12 cellular contexts compared by ENCODE assay signal in genomic region chr5:132094393-132095076, GRCh38. TPM values are rescaled to one million over a fixed set of nuclear protein-coding genes. Genes with fewer than 3 reads are reported as not detected.
DNase-seq lines count a peak whose midpoint lies in the region; ATAC-seq and TF ChIP-seq lines count a peak whose summit lies in the region.
"Had no signal": no experiment of that assay in that cellular context is flagged by ENCODE, and none has a peak within 500 bp of the region (broad histone marks: within the 10 kb centered on the region; RNA-seq: fewer than 3 reads in every experiment).

No MANE protein-coding gene starts in this region.

- no peak overlapping the region for H3K4me3 Mint-ChIP-seq in activated CD4-positive, alpha-beta T cell treated with anti-CD3 and anti-CD28 coated beads for 36 hours
- H3K4me3 Mint-ChIP-seq in activated CD4-positive, alpha-beta T cell treated with anti-CD3 and anti-CD28 coated beads, Interleukin-2, amount 10 ng/mL, durations not matched to agents 7 days and 5 days, result no peak overlapping the region
- no peak overlapping the region for H3K4me3 Mint-ChIP-seq in stimulated activated effector memory CD8-positive, alpha-beta T cell treated with anti-CD3 and anti-CD28 coated beads, Interleukin-12 subunit alpha, Interleukin-12 subunit beta, amount 100 ng/mL, for 72 hours
- H3K4me3 Mint-ChIP-seq: CD4-positive, alpha-beta T cell had no signal

- POLR2A ChIA-PET in activated CD4-positive, alpha-beta T cell treated with anti-CD3 and anti-CD28 coated beads for 36 hours (lab: Charles Lee), result interaction anchor here (1.0 to 1.4 kb wide), 2 partner anchors 11 to 199 kb away, joined by 3 to 5 read pairs; no protein-coding TSS in a partner anchor
- POLR2A ChIA-PET in activated CD4-positive, alpha-beta T cell treated with anti-CD3 and anti-CD28 coated beads, Interleukin-2, amount 10 ng/mL, durations not matched to agents 7 days and 5 days (lab: Charles Lee), result no interaction called here

- TF ChIP-seq CTCF in fibroblast of mammary gland (conservative IDR thresholded peaks at IDR 0.05; ENCODE audit: control insufficient read depth, insufficient read depth, low read depth, low read length), result no peak

- DNase-seq in activated CD4-positive, alpha-beta T cell treated with anti-CD3 and anti-CD28 coated beads for 36 hours, result no peak
- DNase-seq in activated CD4-positive, alpha-beta T cell treated with anti-CD3 and anti-CD28 coated beads, Interleukin-2, amount 10 ng/mL, durations not matched to agents 7 days and 5 days, result no peak
- DNase-seq in fibroblast of mammary gland (ENCODE audit: low read depth), result peak; percentile 97
- DNase-seq in stimulated activated effector memory CD8-positive, alpha-beta T cell treated with anti-CD3 and anti-CD28 coated beads, Interleukin-12 subunit alpha, Interleukin-12 subunit beta, amount 100 ng/mL, for 72 hours (ENCODE audit: low spot score in 2 of 2), result no peak
- no peak for DNase-seq in NCI-H1048 (lab: John Stamatoyannopoulos, UW)
- no peak for DNase-seq in putamen (ENCODE audit: low spot score)
- DNase-seq: CD4-positive, alpha-beta T cell; NCI-H526; occipital lobe had no signal

- no peak overlapping the region for H3K4me3 ChIP-seq in fibroblast of mammary gland (ENCODE audit: control insufficient read depth, low read depth, low read length)

- peaks cover 3% of the 10 kb centered on the region for H3K9me3 Mint-ChIP-seq in activated CD4-positive, alpha-beta T cell treated with anti-CD3 and anti-CD28 coated beads for 36 hours (ENCODE audit: low read depth)
- H3K9me3 Mint-ChIP-seq in activated CD4-positive, alpha-beta T cell treated with anti-CD3 and anti-CD28 coated beads, Interleukin-2, amount 10 ng/mL, durations not matched to agents 7 days and 5 days, result peaks cover 6% of the 10 kb centered on the region
- no peaks in the 10 kb centered on the region for H3K9me3 Mint-ChIP-seq in stimulated activated effector memory CD8-positive, alpha-beta T cell treated with anti-CD3 and anti-CD28 coated beads, Interleukin-12 subunit alpha, Interleukin-12 subunit beta, amount 100 ng/mL, for 72 hours

- peaks cover 60% of the 10 kb centered on the region for H3K4me1 Mint-ChIP-seq in activated CD4-positive, alpha-beta T cell treated with anti-CD3 and anti-CD28 coated beads for 36 hours
- peaks cover 38% of the 10 kb centered on the region for H3K4me1 Mint-ChIP-seq in activated CD4-positive, alpha-beta T cell treated with anti-CD3 and anti-CD28 coated beads, Interleukin-2, amount 10 ng/mL, durations not matched to agents 7 days and 5 days
- H3K4me1 Mint-ChIP-seq in stimulated activated effector memory CD8-positive, alpha-beta T cell treated with anti-CD3 and anti-CD28 coated beads, Interleukin-12 subunit alpha, Interleukin-12 subunit beta, amount 100 ng/mL, for 72 hours, result peaks cover 60% of the 10 kb centered on the region

- CTCF ChIA-PET in activated CD4-positive, alpha-beta T cell treated with anti-CD3 and anti-CD28 coated beads for 36 hours (lab: Charles Lee), result interaction anchor here (0.9 kb wide), 1 partner anchor 28 kb away, joined by 3 read pairs; no protein-coding TSS in a partner anchor
- CTCF ChIA-PET in activated CD4-positive, alpha-beta T cell treated with anti-CD3 and anti-CD28 coated beads, Interleukin-2, amount 10 ng/mL, durations not matched to agents 7 days and 5 days (lab: Charles Lee), result interaction anchor here (1.3 to 2.1 kb wide), 4 partner anchors 20 to 171 kb away, joined by 3 to 5 read pairs (median 4); partner anchors contain the start of gene CSF2

- peaks cover 3% of the 10 kb centered on the region for H3K36me3 Mint-ChIP-seq in activated CD4-positive, alpha-beta T cell treated with anti-CD3 and anti-CD28 coated beads for 36 hours (ENCODE audit: low read depth)
- H3K36me3 Mint-ChIP-seq in activated CD4-positive, alpha-beta T cell treated with anti-CD3 and anti-CD28 coated beads, Interleukin-2, amount 10 ng/mL, durations not matched to agents 7 days and 5 days (ENCODE audit: low read depth), result peaks cover 3% of the 10 kb centered on the region
- peaks cover 14% of the 10 kb centered on the region for H3K36me3 Mint-ChIP-seq in stimulated activated effector memory CD8-positive, alpha-beta T cell treated with anti-CD3 and anti-CD28 coated beads, Interleukin-12 subunit alpha, Interleukin-12 subunit beta, amount 100 ng/mL, for 72 hours

- intact Hi-C loops in activated CD4-positive, alpha-beta T cell treated with anti-CD3 and anti-CD28 coated beads for 36 hours (cut with DNase I, micrococcal nuclease), result loop anchor here in 1 of 2 experiments (5.0 kb wide), 1 partner anchor 822 kb away; no protein-coding TSS in a partner anchor

- no peaks in the 10 kb centered on the region for H3K27me3 Mint-ChIP-seq in activated CD4-positive, alpha-beta T cell treated with anti-CD3 and anti-CD28 coated beads for 36 hours
- no peaks in the 10 kb centered on the region for H3K27me3 Mint-ChIP-seq in activated CD4-positive, alpha-beta T cell treated with anti-CD3 and anti-CD28 coated beads, Interleukin-2, amount 10 ng/mL, durations not matched to agents 7 days and 5 days
- H3K27me3 Mint-ChIP-seq: CD4-positive, alpha-beta T cell had no signal

- ATAC-seq in activated CD4-positive, alpha-beta T cell treated with anti-CD3 and anti-CD28 coated beads for 36 hours, result no peak
- peak; percentile 76 for ATAC-seq in SK-N-SH treated with all-trans-retinoic acid at 6 μM for 48 hours
- ATAC-seq in stimulated activated effector memory CD8-positive, alpha-beta T cell treated with anti-CD3 and anti-CD28 coated beads, Interleukin-12 subunit alpha, Interleukin-12 subunit beta, amount 100 ng/mL, for 72 hours, result no peak
- ATAC-seq in HG02852 (IDR thresholded peaks at IDR 0.05; ENCODE audit: unreplicated experiment), result no peak

- H3K27ac Mint-ChIP-seq in activated CD4-positive, alpha-beta T cell treated with anti-CD3 and anti-CD28 coated beads for 36 hours, result peak overlapping the region; percentile 49
- no peak overlapping the region for H3K27ac Mint-ChIP-seq in activated CD4-positive, alpha-beta T cell treated with anti-CD3 and anti-CD28 coated beads, Interleukin-2, amount 10 ng/mL, durations not matched to agents 7 days and 5 days
- H3K27ac Mint-ChIP-seq in stimulated activated effector memory CD8-positive, alpha-beta T cell treated with anti-CD3 and anti-CD28 coated beads, Interleukin-12 subunit alpha, Interleukin-12 subunit beta, amount 100 ng/mL, for 72 hours, result peak overlapping the region; percentile 79
- H3K27ac Mint-ChIP-seq: CD4-positive, alpha-beta T cell had no signal

TF ChIP-seq in SK-N-SH treated with all-trans-retinoic acid at 6 μM for 48 hours, 23 proteins besides CTCF, POLR2A, EP300 and RAD21:
- TF ChIP-seq RARB (CRISPR knock-in tag; IDR thresholded peaks at IDR 0.05), result no peak
- no peak for TF ChIP-seq ESRRG (CRISPR knock-in tag; IDR thresholded peaks at IDR 0.05)
- no peak for TF ChIP-seq ARNTL (CRISPR knock-in tag; IDR thresholded peaks at IDR 0.05; ENCODE audit: borderline replicate concordance, low read depth)
- TF ChIP-seq ZNF565 (CRISPR knock-in tag; conservative IDR thresholded peaks at IDR 0.05; ENCODE audit: low read depth), result no peak
- no peak for TF ChIP-seq ZNF70 (CRISPR knock-in tag; IDR thresholded peaks at IDR 0.05)
- TF ChIP-seq CSDC2 (CRISPR knock-in tag; IDR thresholded peaks at IDR 0.05), result no peak
- TF ChIP-seq PATZ1 (CRISPR knock-in tag; IDR thresholded peaks at IDR 0.05; ENCODE audit: borderline replicate concordance), result no peak
TF ChIP-seq in SK-N-SH treated with all-trans-retinoic acid at 6 μM for 48 hours: peak in this region for 0.

RNA-seq across cellular contexts. Expression of gene CSF2, which starts 20.9 kb away (rescaled TPM):
- 10 to 100 TPM; 52.6 to 59.5 TPM for total RNA-seq in activated CD4-positive, alpha-beta T cell treated with anti-CD3 and anti-CD28 coated beads for 36 hours
- total RNA-seq in activated CD4-positive, alpha-beta T cell treated with anti-CD3 and anti-CD28 coated beads, Interleukin-2, amount 10 ng/mL, durations not matched to agents 7 days and 5 days, result 1 to 10 TPM; 2.9 to 4.7 TPM
- total RNA-seq: CD4-positive, alpha-beta T cell; occipital lobe had no signal

RNA-seq across cellular contexts. Expression of gene IL3, which starts 34.1 kb away (rescaled TPM):
- total RNA-seq in activated CD4-positive, alpha-beta T cell treated with anti-CD3 and anti-CD28 coated beads for 36 hours, result 10 to 100 TPM; 10.8 to 11.6 TPM
- under 1 TPM; 0.20 to 0.40 TPM for total RNA-seq in activated CD4-positive, alpha-beta T cell treated with anti-CD3 and anti-CD28 coated beads, Interleukin-2, amount 10 ng/mL, durations not matched to agents 7 days and 5 days
- total RNA-seq: CD4-positive, alpha-beta T cell; glomerular endothelial cell; occipital lobe had no signal

Comparison
In these comparisons a context has a peak if more than half of its experiments do, and no peak if none do; other contexts are left out.
1. RNA of gene CSF2, which starts 20.9 kb away (total RNA-seq): 52.6 to 59.5 TPM in activated CD4-positive, alpha-beta T cell treated with anti-CD3 and anti-CD28 coated beads for 36 hours; 2.9 to 4.7 TPM in activated CD4-positive, alpha-beta T cell treated with anti-CD3 and anti-CD28 coated beads, Interleukin-2, amount 10 ng/mL, durations not matched to agents 7 days and 5 days; every median in the first group is over 4 times any median in the second.
2. RNA of gene IL3, which starts 34.1 kb away (total RNA-seq): 10.8 to 11.6 TPM in activated CD4-positive, alpha-beta T cell treated with anti-CD3 and anti-CD28 coated beads for 36 hours; 0.20 to 0.40 TPM in activated CD4-positive, alpha-beta T cell treated with anti-CD3 and anti-CD28 coated beads, Interleukin-2, amount 10 ng/mL, durations not matched to agents 7 days and 5 days; every median in the first group is over 4 times any median in the second.